9 cellular contexts compared by ENCODE assay signal in genomic region chr1:229227298-229227919, GRCh38. TPM values are rescaled to one million over a fixed set of nuclear protein-coding genes. Genes with fewer than 3 reads are reported as not detected.
DNase-seq lines count a peak whose midpoint lies in the region; ATAC-seq, FAIRE-seq and TF ChIP-seq lines count a peak whose summit lies in the region.
"Had no signal": no experiment of that assay in that cellular context is flagged by ENCODE, and none has a peak within 500 bp of the region (broad histone marks: within the 10 kb centered on the region; RNA-seq: fewer than 3 reads in every experiment).

No MANE protein-coding gene starts in this region.

- peaks cover 21% of the 10 kb centered on the region for H3K4me1 ChIP-seq in astrocyte (ENCODE audit: insufficient read depth, low read length)
- H3K4me1 ChIP-seq: BLaER1 had no signal

- DNase-seq in GM19239 (ENCODE audit: insufficient read length, low spot score) (peak; percentile 57), NCI-H2107 (lab: John Stamatoyannopoulos, UW) (peak; percentile 83), astrocyte (ENCODE audit: low read depth) (no peak), hippocampal formation (lab: John Stamatoyannopoulos, UW) (peak; percentile 76 to 86)
- peak; percentile 83 for DNase-seq in stimulated activated CD4-positive, alpha-beta T cell treated with anti-CD3 and anti-CD28 coated beads, Interleukin-12 subunit alpha, Interleukin-12 subunit beta, amount 100 ng/mL, for 4 hours

- H3K9me3 Mint-ChIP-seq in astrocyte (ENCODE audit: unreplicated experiment): no peaks in the 10 kb centered on the region

- H3K27ac Mint-ChIP-seq in astrocyte (ENCODE audit: unreplicated experiment): no peak overlapping the region

- no peak overlapping the region for H3K9ac ChIP-seq in astrocyte (ENCODE audit: low read length)
- H3K9ac ChIP-seq: BLaER1 had no signal

- H3K4me3 Mint-ChIP-seq in astrocyte (ENCODE audit: unreplicated experiment): no peak overlapping the region

- H3K27me3 Mint-ChIP-seq in astrocyte (ENCODE audit: low read depth, unreplicated experiment): peaks cover 12% of the 10 kb centered on the region

- no peaks in the 10 kb centered on the region for H3K36me3 ChIP-seq in astrocyte (ENCODE audit: insufficient read depth, low read length)
- H3K36me3 ChIP-seq: BLaER1 had no signal

- no peaks in the 10 kb centered on the region for H3K36me3 Mint-ChIP-seq in astrocyte (ENCODE audit: low read depth, unreplicated experiment)

- no peaks in the 10 kb centered on the region for H3K79me2 ChIP-seq in astrocyte (ENCODE audit: insufficient read depth, low read length)

- no peak for ATAC-seq in HG02885 (IDR thresholded peaks at IDR 0.05; ENCODE audit: poor library complexity, unreplicated experiment)

- peaks cover 18% of the 10 kb centered on the region for H3K27me3 ChIP-seq in astrocyte (ENCODE audit: insufficient read depth, low read length)

- H4K20me1 ChIP-seq in astrocyte (ENCODE audit: insufficient read depth, low read length): no peaks in the 10 kb centered on the region
- H4K20me1 ChIP-seq: BLaER1 had no signal

- FAIRE-seq in GM19239 (lab: Jason Lieb, UNC) (peak; percentile 54), TTC549 (lab: Jason Lieb, UNC) (peak; percentile 94), astrocyte (lab: Jason Lieb, UNC) (no peak)

- H2AFZ ChIP-seq in astrocyte (ENCODE audit: low read depth, low read length): no peak overlapping the region

- H3K4me3 ChIP-seq in astrocyte (ENCODE audit: insufficient read depth, low read depth, low read length): no peak overlapping the region
- H3K4me3 ChIP-seq: BLaER1 had no signal

- TF ChIP-seq CTCF in 22Rv1 (IDR thresholded peaks at IDR 0.05) (peak; percentile 100), astrocyte (IDR thresholded peaks at IDR 0.05; ENCODE audit: insufficient read depth, low read depth, low read length) (peak; percentile 79)

- H3K9me3 ChIP-seq in astrocyte (ENCODE audit: insufficient read depth, low read depth, low read length): no peaks in the 10 kb centered on the region
- H3K9me3 ChIP-seq: BLaER1 had no signal

- H3K27ac ChIP-seq in 22Rv1: peak overlapping the region; percentile 77
- no peak overlapping the region for H3K27ac ChIP-seq in astrocyte (ENCODE audit: low read depth, low read length)
- H3K27ac ChIP-seq: BLaER1 had no signal

- no peak overlapping the region for H3K4me2 ChIP-seq in astrocyte (ENCODE audit: low read length)
- H3K4me2 ChIP-seq: BLaER1 had no signal

- peaks cover 49% of the 10 kb centered on the region for H3K4me1 Mint-ChIP-seq in astrocyte (ENCODE audit: low read depth, unreplicated experiment)

RNA-seq across cellular contexts. Expression of gene RAB4A, which starts 43.5 kb away (rescaled TPM):
- total RNA-seq in astrocyte: 55.0 and 58.6 TPM in 2 replicates
